ENCODE assay signal across 1 cellular context in genomic region chr17:42387663-42388380, GRCh38.
TF ChIP-seq lines count a peak whose summit lies in the region.

No MANE protein-coding gene starts in this region.

TF ChIP-seq in HepG2, 621 proteins besides CTCF, POLR2A, EP300 and RAD21 (continued from another document):
- TF ChIP-seq ZBTB4 (CRISPR knock-in tag; IDR thresholded peaks at IDR 0.05; ENCODE audit: borderline replicate concordance) (no peak), HDAC6 (IDR thresholded peaks at IDR 0.05; ENCODE audit: low read depth, low read length) (no peak), NR1H2 (CRISPR knock-in tag; IDR thresholded peaks at IDR 0.05; ENCODE audit: borderline replicate concordance, low read depth) (0 out of 2 replicates have a peak, but pooled peaks have one; percentile 43), JUNB (CRISPR knock-in tag; IDR thresholded peaks at IDR 0.05; ENCODE audit: borderline replicate concordance) (no peak), ELF1 (CRISPR knock-in tag; IDR thresholded peaks at IDR 0.05) (no peak), SKIL (CRISPR knock-in tag; IDR thresholded peaks at IDR 0.05; ENCODE audit: borderline replicate concordance) (no peak), RFX3 (CRISPR knock-in tag; IDR thresholded peaks at IDR 0.05) (no peak), THAP11 (CRISPR knock-in tag; IDR thresholded peaks at IDR 0.05) (no peak), NFKBIZ (CRISPR knock-in tag; IDR thresholded peaks at IDR 0.05) (no peak), ZSCAN12 (CRISPR knock-in tag; IDR thresholded peaks at IDR 0.05) (no peak), MLX (CRISPR knock-in tag; IDR thresholded peaks at IDR 0.05) (no peak), MIER3 (CRISPR knock-in tag; IDR thresholded peaks at IDR 0.05; ENCODE audit: borderline replicate concordance) (0 out of 2 replicates have a peak, but pooled peaks have one; percentile 9), FOXK2 (IDR thresholded peaks at IDR 0.05) (no peak), XRCC5 (optimal IDR thresholded peaks at IDR 0.05; ENCODE audit: low read length) (no peak), PTBP1 (IDR thresholded peaks at IDR 0.05; ENCODE audit: low read depth, low read length, poor library complexity, severe bottlenecking) (peak; percentile 78), HOXA7 (CRISPR knock-in tag; IDR thresholded peaks at IDR 0.05) (peak; percentile 78; the same call in 1 of the 2 replicates), ESRRA (CRISPR knock-in tag; IDR thresholded peaks at IDR 0.05; ENCODE audit: low read depth) (no peak), NONO (IDR thresholded peaks at IDR 0.05) (no peak), NONO (CRISPR knock-in tag; conservative IDR thresholded peaks at IDR 0.05) (peak; percentile 81), REST (IDR thresholded peaks at IDR 0.05; ENCODE audit: borderline replicate concordance in 1 of 2, low read depth in 1 of 2, low read length in 2 of 2) (0 out of 4 replicates have a peak, but pooled peaks of 1 of the 2 experiments have one; percentile 10), JUN (CRISPR knock-in tag; IDR thresholded peaks at IDR 0.05) (no peak), ZNF225 (CRISPR knock-in tag; IDR thresholded peaks at IDR 0.05) (0 out of 2 replicates have a peak, but pooled peaks have one; percentile 22), IRF2 (CRISPR knock-in tag; IDR thresholded peaks at IDR 0.05) (no peak), HOXA9 (CRISPR knock-in tag; IDR thresholded peaks at IDR 0.05; ENCODE audit: borderline replicate concordance) (peak; percentile 91; the same call in 1 of the 2 replicates), ZNF329 (CRISPR knock-in tag; IDR thresholded peaks at IDR 0.05; ENCODE audit: low read depth) (no peak), ZFAT (CRISPR knock-in tag; conservative IDR thresholded peaks at IDR 0.05) (no peak), SRY (CRISPR knock-in tag; IDR thresholded peaks at IDR 0.05) (0 out of 2 replicates have a peak, but pooled peaks have one; percentile 12), LCORL (IDR thresholded peaks at IDR 0.05) (no peak), LCORL (CRISPR knock-in tag; IDR thresholded peaks at IDR 0.05) (no peak; the same call in 1 of the 2 replicates), ZNF652 (CRISPR knock-in tag; IDR thresholded peaks at IDR 0.05; ENCODE audit: borderline replicate concordance, low read depth) (no peak), ZBTB8A (CRISPR knock-in tag; IDR thresholded peaks at IDR 0.05; ENCODE audit: borderline replicate concordance, low read depth) (no peak)
